ENCODE assay signal across 8 cellular contexts in the genomic region with DNA sequence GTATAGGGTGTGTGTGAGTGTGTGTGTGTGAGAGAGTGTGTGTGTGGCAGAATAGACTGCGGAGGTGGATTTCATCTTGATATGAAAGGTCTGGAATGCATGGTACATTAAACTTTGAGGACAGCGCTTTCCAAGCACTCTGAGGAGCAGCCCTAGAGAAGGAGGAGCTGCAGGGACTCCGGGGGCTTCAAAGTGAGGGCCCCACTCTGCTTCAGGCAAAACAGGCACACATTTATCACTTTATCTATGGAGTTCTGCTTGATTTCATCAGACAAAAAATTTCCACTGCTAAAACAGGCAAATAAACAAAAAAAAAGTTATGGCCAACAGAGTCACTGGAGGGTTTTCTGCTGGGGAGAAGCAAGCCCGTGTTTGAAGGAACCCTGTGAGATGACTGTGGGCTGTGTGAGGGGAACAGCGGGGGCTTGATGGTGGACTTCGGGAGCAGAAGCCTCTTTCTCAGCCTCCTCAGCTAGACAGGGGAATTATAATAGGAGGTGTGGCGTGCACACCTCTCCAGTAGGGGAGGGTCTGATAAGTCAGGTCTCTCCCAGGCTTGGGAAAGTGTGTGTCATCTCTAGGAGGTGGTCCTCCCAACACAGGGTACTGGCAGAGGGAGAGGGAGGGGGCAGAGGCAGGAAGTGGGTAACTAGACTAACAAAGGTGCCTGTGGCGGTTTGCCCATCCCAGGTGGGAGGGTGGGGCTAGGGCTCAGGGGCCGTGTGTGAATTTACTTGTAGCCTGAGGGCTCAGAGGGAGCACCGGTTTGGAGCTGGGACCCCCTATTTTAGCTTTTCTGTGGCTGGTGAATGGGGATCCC. TPM values are rescaled to one million over a fixed set of nuclear protein-coding genes. Genes with fewer than 3 reads are reported as not detected.
DNase-seq lines count a peak whose midpoint lies in the region; ATAC-seq, FAIRE-seq and TF ChIP-seq lines count a peak whose summit lies in the region.

No MANE protein-coding gene starts in this region.

- H3K36me3 Mint-ChIP-seq in activated naive CD8-positive, alpha-beta T cell = no peaks in the 10 kb centered on the region

- H3K27me3 ChIP-seq in RWPE2 (ENCODE audit: insufficient read depth, poor library complexity, severe bottlenecking) (no peaks in the 10 kb centered on the region), small intestine (ENCODE audit: control insufficient read depth in 2 of 2, insufficient read depth in 2 of 2, low read length in 2 of 2) (no peaks in the 10 kb centered on the region), esophagus squamous epithelium (peaks cover 0 to 43% (median 4%) of the 10 kb centered on the region in 4 donors)

- ATAC-seq in RWPE2 (ENCODE audit: low read depth) (peak; percentile 99), HG03025 (IDR thresholded peaks at IDR 0.05; ENCODE audit: low FRiP score, unreplicated experiment) (no peak), HG03196 (IDR thresholded peaks at IDR 0.05; ENCODE audit: unreplicated experiment) (no peak)

- no peaks in the 10 kb centered on the region for H3K9me3 Mint-ChIP-seq in activated naive CD8-positive, alpha-beta T cell (ENCODE audit: low read depth)

- peak overlapping the region; percentile 26 for H3K27ac ChIP-seq in RWPE2 (ENCODE audit: poor library complexity, severe bottlenecking)
- no peak overlapping the region for H3K27ac ChIP-seq in small intestine (ENCODE audit: low read depth in 1 of 2, low read length in 1 of 2)
- no peak overlapping the region for H3K27ac ChIP-seq in esophagus squamous epithelium

- no peak for TF ChIP-seq POLR2A in esophagus squamous epithelium (IDR thresholded peaks at IDR 0.05)

- H3K4me3 Mint-ChIP-seq in activated naive CD8-positive, alpha-beta T cell = peak overlapping the region; percentile 75

- peaks cover 68% of the 10 kb centered on the region for H3K4me1 Mint-ChIP-seq in activated naive CD8-positive, alpha-beta T cell (ENCODE audit: low read depth)

- H3K4me3 ChIP-seq in RWPE2 (ENCODE audit: severe bottlenecking) = no peak overlapping the region
- H3K4me3 ChIP-seq in small intestine (ENCODE audit: low read depth in 1 of 2, low read length in 2 of 2) = no peak overlapping the region
- no peak overlapping the region for H3K4me3 ChIP-seq in esophagus squamous epithelium

- 26 to 29% (median 26%) methylated on average over 10 of the region's 10 CpGs for WGBS in small intestine, 3 donors
- 37 to 41% methylated on average over 9 to 10 of the region's 10 CpGs for WGBS in esophagus squamous epithelium, 2 donors

- no peaks in the 10 kb centered on the region for H3K27me3 Mint-ChIP-seq in activated naive CD8-positive, alpha-beta T cell

- peak overlapping the region; percentile 94 for H3K27ac Mint-ChIP-seq in activated naive CD8-positive, alpha-beta T cell

- intact Hi-C loops in esophagus squamous epithelium (cut with DNase I) = no loop called here

- no peak for FAIRE-seq in small intestine (lab: Jason Lieb, UNC)

- no peak for TF ChIP-seq CTCF in RWPE2 (IDR thresholded peaks at IDR 0.05; ENCODE audit: poor library complexity, severe bottlenecking)
- TF ChIP-seq CTCF in esophagus squamous epithelium (IDR thresholded peaks at IDR 0.05) = no peak

- H3K4me1 ChIP-seq in RWPE2 (ENCODE audit: insufficient read depth, poor library complexity, severe bottlenecking) (peaks cover 13% of the 10 kb centered on the region), small intestine (ENCODE audit: control insufficient read depth in 2 of 2, insufficient read depth in 1 of 2, low read depth in 1 of 2, low read length in 1 of 2) (no peaks in the 10 kb centered on the region), esophagus squamous epithelium (peaks cover 0 to 13% (median 0%) of the 10 kb centered on the region in 3 donors)

- peak; percentile 11 for DNase-seq in HT-29 (ENCODE audit: low spot score)
- peak; percentile 92 for DNase-seq in RWPE2 (ENCODE audit: low spot score)
- DNase-seq in small intestine = peak; percentile 34
- no peak for DNase-seq in esophagus squamous epithelium (lab: John Stamatoyannopoulos, UW)
- no peak for DNase-seq in AG08396 (ENCODE audit: low spot score)

- H3K36me3 ChIP-seq in RWPE2 (ENCODE audit: low read depth) = no peaks in the 10 kb centered on the region
- no peaks in the 10 kb centered on the region for H3K36me3 ChIP-seq in small intestine (ENCODE audit: control insufficient read depth in 2 of 2, insufficient read depth in 2 of 2, low read length in 2 of 2)
- no peaks in the 10 kb centered on the region for H3K36me3 ChIP-seq in esophagus squamous epithelium

- no peaks in the 10 kb centered on the region for H3K9me3 ChIP-seq in RWPE2 (ENCODE audit: severe bottlenecking)
- H3K9me3 ChIP-seq in small intestine (ENCODE audit: control insufficient read depth, low read depth) = no peaks in the 10 kb centered on the region
- H3K9me3 ChIP-seq in esophagus squamous epithelium = no peaks in the 10 kb centered on the region

RNA-seq across cellular contexts. Expression of a gene that starts 18.3 kb away (rescaled TPM):
- total RNA-seq in HT-29 (2014; rRNA removed; shearing (Covaris generic)) = 185 and 200 TPM in 2 replicates
- polyA plus RNA-seq in small intestine = 100 to 1,000 TPM in 2 of 3 donors, 10 to 100 TPM in 1; 87.0 to 116 (median 107) TPM
- 100 to 1,000 TPM in 2 of 4 donors, 10 to 100 TPM in 2; 74.3 to 115 (median 96.0) TPM for total RNA-seq in esophagus squamous epithelium

RNA-seq across cellular contexts. Expression of a gene that starts 22.5 kb away (rescaled TPM):
- 0.33 and 0.76 TPM in 2 replicates for total RNA-seq in HT-29 (2014; rRNA removed; shearing (Covaris generic))
- 10 to 100 TPM in 1 of 3 donors, 1 to 10 TPM in 2; 3.1 to 14.1 (median 4.0) TPM for polyA plus RNA-seq in small intestine
- 1 to 10 TPM; 1.2 to 9.0 (median 4.5) TPM for total RNA-seq in esophagus squamous epithelium

RNA-seq across cellular contexts. Expression of a gene that starts 26.6 kb away (rescaled TPM):
- total RNA-seq in HT-29 (2014; rRNA removed; shearing (Covaris generic)) = 0.29 TPM in 1 of 2 replicates, not detected in the other
- 1 to 10 TPM; 1.4 to 6.4 (median 2.7) TPM for polyA plus RNA-seq in small intestine
- 1 to 10 TPM in 2 of 4 donors, not detected in 2; 1.7 to 5.5 TPM for total RNA-seq in esophagus squamous epithelium

RNA-seq across cellular contexts. Expression of a gene that starts 51.4 kb away (rescaled TPM):
- 331 and 332 TPM in 2 replicates for total RNA-seq in HT-29 (2014; rRNA removed; shearing (Covaris generic))
- polyA plus RNA-seq in small intestine = 100 to 1,000 TPM; 162 to 234 (median 175) TPM
- total RNA-seq in esophagus squamous epithelium = 100 to 1,000 TPM; 143 to 220 (median 202) TPM

RNA-seq across cellular contexts. Expression of a gene that starts 51.4 kb away (rescaled TPM):
- total RNA-seq in HT-29 (2014; rRNA removed; shearing (Covaris generic)) = 21.7 and 25.1 TPM in 2 replicates
- 10 to 100 TPM in 1 of 3 donors, 1 to 10 TPM in 2; 6.5 to 12.9 (median 8.1) TPM for polyA plus RNA-seq in small intestine
- total RNA-seq in esophagus squamous epithelium = 10 to 100 TPM in 2 of 4 donors, 1 to 10 TPM in 2; 6.4 to 11.1 (median 9.4) TPM

Comparison
In these comparisons a context has a peak if more than half of its experiments do, and no peak if none do; other contexts are left out.
1. DNase-seq: peak in HT-29 (single experiment), RWPE2 (single experiment) and small intestine (single experiment); none in esophagus squamous epithelium (single experiment) and AG08396 (single experiment).